Comparison of ENCODE assay signal across 13 cellular contexts in genomic region chr10:86733260-86733671, GRCh38. TPM values are rescaled to one million over a fixed set of nuclear protein-coding genes. Genes with fewer than 3 reads are reported as not detected.
DNase-seq lines count a peak whose midpoint lies in the region; ATAC-seq, FAIRE-seq and TF ChIP-seq lines count a peak whose summit lies in the region.
"Had no signal": no experiment of that assay in that cellular context is flagged by ENCODE, and none has a peak within 500 bp of the region (broad histone marks: within the 10 kb centered on the region; RNA-seq: fewer than 3 reads in every experiment).

No MANE protein-coding gene starts in this region.

- H3K27me3 Mint-ChIP-seq in brain = no peaks in the 10 kb centered on the region

- no TSS peak for BruUV-seq in mammary epithelial cell (replicated peaks; lab: Mats Ljungman, UMichigan)
- BruUV-seq in HepG2 (replicated peaks; lab: Mats Ljungman, UMichigan) = no TSS peak

- ATAC-seq in gastrocnemius medialis (peak; percentile 85 to 90), GM19455 (IDR thresholded peaks at IDR 0.05; ENCODE audit: unreplicated experiment) (no peak), HepG2 (no peak)

- H3K9me3 ChIP-seq in gastrocnemius medialis = no peaks in the 10 kb centered on the region
- H3K9me3 ChIP-seq in mammary epithelial cell (replicated peaks; ENCODE audit: insufficient read depth, low read length) = no peaks in the 10 kb centered on the region
- H3K9me3 ChIP-seq in HepG2 (ENCODE audit: low read length) = no peaks in the 10 kb centered on the region
- H3K9me3 ChIP-seq: SJSA1 had no signal

- peaks cover 32% of the 10 kb centered on the region for H3K4me1 Mint-ChIP-seq in brain

- TF ChIP-seq EP300 in HepG2 (IDR thresholded peaks at IDR 0.05; ENCODE audit: low read depth in 2 of 2, low read length in 2 of 2) (no peak), HepG2 (CRISPR knock-in tag; IDR thresholded peaks at IDR 0.05; ENCODE audit: borderline replicate concordance) (no peak)

- WGBS in mammary epithelial cell (ENCODE audit: low coverage, missing lambda C conversion rate) = 96% methylated on average over 8 of the region's 8 CpGs
- WGBS in HepG2 (ENCODE audit: low lambda C conversion rate) = 64% methylated on average over 8 of the region's 8 CpGs

- peaks cover 0 to 23% of the 10 kb centered on the region in 2 donors for H3K36me3 ChIP-seq in gastrocnemius medialis
- no peaks in the 10 kb centered on the region for H3K36me3 ChIP-seq in mammary epithelial cell (ENCODE audit: insufficient read depth, low read length)
- H3K36me3 ChIP-seq in HepG2 (replicated peaks in 1 of 2; ENCODE audit: control insufficient read depth in 1 of 2, insufficient read depth in 2 of 2, low read length in 2 of 2) = no peaks in the 10 kb centered on the region
- H3K36me3 ChIP-seq: SJSA1 had no signal

- H3K27ac Mint-ChIP-seq in brain = peak overlapping the region; percentile 1 to 79 (median 58)

- CTCF ChIA-PET in mammary epithelial cell (lab: Charles Lee; ENCODE audit: low non-redundant PET) (no interaction called here), HepG2 (lab: Yijun Ruan, JAX; ENCODE audit: low intra/inter-chr PET ratio, low total read pairs) (no interaction called here)

- TF ChIP-seq POLR2A in gastrocnemius medialis (IDR thresholded peaks at IDR 0.05) (no peak), HepG2 (IDR thresholded peaks at IDR 0.05; ENCODE audit: insufficient read depth in 1 of 2, low read depth in 2 of 2, low read length in 2 of 2) (no peak)

- H3K9me3 Mint-ChIP-seq in brain = peaks cover 0 to 4% (median 0%) of the 10 kb centered on the region in 5 experiments

- H3K27me3 ChIP-seq in gastrocnemius medialis (no peaks in the 10 kb centered on the region), mammary epithelial cell (ENCODE audit: insufficient read depth, low read length) (no peaks in the 10 kb centered on the region), HepG2 (ENCODE audit: control insufficient read depth in 1 of 2, insufficient read depth in 2 of 2, low read length in 2 of 2) (peaks cover 2 to 23% of the 10 kb centered on the region in 2 experiments; a peak in 2 of 5 replicates)
- H3K27me3 ChIP-seq: SJSA1 had no signal

- H3K4me3 Mint-ChIP-seq in brain = peak overlapping the region in 2 of 5 experiments; percentile 21 to 28

- TF ChIP-seq RAD21 in HepG2 (CRISPR knock-in tag; IDR thresholded peaks at IDR 0.05) = no peak

- intact Hi-C loops in gastrocnemius medialis (cut with DNase I; ENCODE audit: low total_unique reads) (loop anchor here (2.0 kb wide), 1 partner anchor 22 kb away; no protein-coding TSS in a partner anchor), mammary epithelial cell (cut with micrococcal nuclease) (no loop called here), HepG2 (cut with micrococcal nuclease; ENCODE audit: unreplicated experiment) (no loop called here)

- in situ Hi-C loops in gastrocnemius medialis (cut with MboI; ENCODE audit: low sequenced_read_pairs in 4 of 4) = no loop called here
- in situ Hi-C loops in mammary epithelial cell (cut with MboI; ENCODE audit: low sequenced_read_pairs in 2 of 2) = no loop called here
- in situ Hi-C loops in HepG2 (cut with HindIII; ENCODE audit: extremely low pct_ligation_motif_present, low pct_unique_long_range_greater_than_20kb) = no loop called here

- FAIRE-seq in HepG2 (lab: Jason Lieb, UNC) = no peak

- H3K36me3 Mint-ChIP-seq in brain = no peaks in the 10 kb centered on the region

- H3K9ac ChIP-seq in mammary epithelial cell (ENCODE audit: insufficient read depth, low read length) (no peak overlapping the region), HepG2 (ENCODE audit: insufficient read depth, low read depth, low read length) (no peak overlapping the region)

- H3K79me2 ChIP-seq in mammary epithelial cell (ENCODE audit: insufficient read depth, low read length) = no peaks in the 10 kb centered on the region
- no peaks in the 10 kb centered on the region for H3K79me2 ChIP-seq in HepG2 (ENCODE audit: insufficient read depth, low read length)

- no peak overlapping the region for H3K4me2 ChIP-seq in mammary epithelial cell (ENCODE audit: insufficient read depth, low read depth, low read length)
- H3K4me2 ChIP-seq in HepG2 (ENCODE audit: low read depth, low read length) = no peak overlapping the region

- DNase-seq in AG10803 (ENCODE audit: low read depth) (peak; percentile 35), left kidney (ENCODE audit: low read depth, low spot score) (peak; percentile 23), gastrocnemius medialis (peak in 1 of 2 donors; percentile 82), mammary epithelial cell (no peak), COLO668 (lab: John Stamatoyannopoulos, UW; ENCODE audit: unreplicated experiment) (no peak), HepG2 (ENCODE audit: low spot score) (no peak)
- DNase-seq: activated T-cell treated with anti-CD3 and anti-CD28 coated beads for 4 hours; effector CD4-positive, alpha-beta T cell; NCI-H1436; NCI-H774 had no signal

- TF ChIP-seq CTCF in AG10803 (conservative IDR thresholded peaks at IDR 0.05; ENCODE audit: low read length) (0 out of 2 replicates have a peak, but pooled peaks have one; percentile 1), brain (conservative IDR thresholded peaks at IDR 0.05) (no peak), gastrocnemius medialis (IDR thresholded peaks at IDR 0.05 in 4 of 5, conservative IDR thresholded peaks at IDR 0.05 in 1 of 5) (no peak), mammary epithelial cell (conservative IDR thresholded peaks at IDR 0.05 in 1 of 2, IDR thresholded peaks at IDR 0.05 in 1 of 2; ENCODE audit: extremely low read depth in 1 of 2, insufficient read depth in 1 of 2, low read depth in 1 of 2, low read length in 2 of 2) (no peak), HepG2 (CRISPR knock-in tag; IDR thresholded peaks at IDR 0.05) (no peak)

- H3K4me1 ChIP-seq in gastrocnemius medialis (peaks cover 35 to 45% of the 10 kb centered on the region in 2 donors), mammary epithelial cell (ENCODE audit: insufficient read depth, low read length) (no peaks in the 10 kb centered on the region), HepG2 (ENCODE audit: insufficient read depth, low read length) (peaks cover 20% of the 10 kb centered on the region)
- H3K4me1 ChIP-seq: SJSA1 had no signal

- H3K27ac ChIP-seq in gastrocnemius medialis (peak overlapping the region; percentile 69 to 86 (median 72)), mammary epithelial cell (ENCODE audit: insufficient read depth, low read depth, low read length) (no peak overlapping the region), HepG2 (ENCODE audit: extremely low read length, insufficient read depth, low read length) (no peak overlapping the region)
- H3K27ac ChIP-seq: SJSA1 had no signal

- no peak overlapping the region for H2AFZ ChIP-seq in mammary epithelial cell (ENCODE audit: low read depth, low read length)
- no peak overlapping the region for H2AFZ ChIP-seq in HepG2 (ENCODE audit: low read length)

- no peak overlapping the region for H3K4me3 ChIP-seq in AG10803 (ENCODE audit: low read length)
- H3K4me3 ChIP-seq in gastrocnemius medialis = peak overlapping the region in 1 of 4 donors; percentile 19
- no peak overlapping the region for H3K4me3 ChIP-seq in mammary epithelial cell (replicated peaks in 1 of 3; ENCODE audit: insufficient read depth in 1 of 3, low read depth in 2 of 3, low read length in 3 of 3)
- no peak overlapping the region for H3K4me3 ChIP-seq in HepG2 (replicated peaks in 1 of 3; ENCODE audit: insufficient read depth in 1 of 3, low read depth in 2 of 3, low read length in 3 of 3)
- H3K4me3 ChIP-seq: SJSA1 had no signal

- POLR2A ChIA-PET in HepG2 (lab: Yijun Ruan, JAX) = interaction anchor here (1.0 kb wide), 1 partner anchor 23 kb away, joined by 5 read pairs; the partner anchor contains the start of gene BMPR1A

- dilution Hi-C loops in mammary epithelial cell (cut with HindIII; ENCODE audit: low sequenced_read_pairs) = no loop called here

- no peaks in the 10 kb centered on the region for H4K20me1 ChIP-seq in mammary epithelial cell (ENCODE audit: insufficient read depth, low read length)
- no peaks in the 10 kb centered on the region for H4K20me1 ChIP-seq in HepG2 (ENCODE audit: insufficient read depth, low read length)

TF ChIP-seq in HepG2, 621 proteins besides CTCF, POLR2A, EP300 and RAD21:
- TF ChIP-seq ZNF484 (CRISPR knock-in tag; IDR thresholded peaks at IDR 0.05; ENCODE audit: borderline replicate concordance, low read depth) = no peak

RNA-seq across cellular contexts. Expression of gene BMPR1A, which starts 23.2 kb away (rescaled TPM):
- polyA plus RNA-seq in brain (ENCODE audit: insufficient read depth, low read depth, low replicate concordance) (7.2 TPM), mammary epithelial cell (19.1 TPM), HepG2 (2011; rRNA removed) (16.6 and 17.8 TPM in 2 replicates)
- total RNA-seq in gastrocnemius medialis (10 to 100 TPM; 16.4 to 22.7 (median 18.0) TPM), mammary epithelial cell (10 to 100 TPM; 29.8 to 58.0 TPM), HepG2 (2016; rRNA removed; fragmentation: Illumina TruSeq; extraction: Trizol) (42.3 and 44.2 TPM in 2 replicates)
- polyA minus RNA-seq in mammary epithelial cell = 16.7 TPM
- 35.3 and 37.2 TPM in 2 replicates for total RNA-seq in HepG2 (2016; cell fraction: cytosol; rRNA removed; fragmentation: Illumina TruSeq; extraction: Trizol; ENCODE audit: low read depth)
- 42.9 and 46.8 TPM in 2 replicates for total RNA-seq in HepG2 (2016; cell fraction: insoluble cytoplasmic fraction; rRNA removed; fragmentation: Illumina TruSeq; extraction: Trizol)
- 43.0 and 44.0 TPM in 2 replicates for total RNA-seq in HepG2 (2016; cell fraction: membrane; rRNA removed; fragmentation: Illumina TruSeq; extraction: Trizol)
- 41.8 TPM in 2 replicates for total RNA-seq in HepG2 (2016; cell fraction: nucleus; rRNA removed; fragmentation: Illumina TruSeq; extraction: Trizol)
- 8.6 and 14.5 TPM in 2 replicates for polyA plus RNA-seq in HepG2 (2011; cell fraction: cytosol; rRNA removed)
- 8.2 and 8.9 TPM in 2 replicates for polyA plus RNA-seq in HepG2 (2011; cell fraction: nucleus; rRNA removed)
- 17.2 and 19.3 TPM in 2 replicates for polyA plus RNA-seq in HepG2 (2012)
- polyA plus RNA-seq in HepG2 (2016; cell fraction: cytosol; fragmentation: Illumina TruSeq; extraction: Trizol; ENCODE audit: low read depth) = 3.5 and 3.9 TPM in 2 replicates
- 20.6 and 27.9 TPM in 2 replicates for polyA plus RNA-seq in HepG2 (2016; cell fraction: insoluble cytoplasmic fraction; fragmentation: Illumina TruSeq; extraction: Trizol; ENCODE audit: low read depth)
- polyA plus RNA-seq in HepG2 (2016; cell fraction: membrane; fragmentation: Illumina TruSeq; extraction: Trizol; ENCODE audit: low read depth) = 10.9 and 13.0 TPM in 2 replicates
- 26.2 and 30.7 TPM in 2 replicates for polyA plus RNA-seq in HepG2 (2016; cell fraction: nucleus; fragmentation: Illumina TruSeq; extraction: Trizol; ENCODE audit: insufficient read depth, low read depth)
- 23.2 and 28.6 TPM in 2 replicates for polyA minus RNA-seq in HepG2 (2011; rRNA and poly(A)+ RNA removed; ENCODE audit: low replicate concordance)
- polyA minus RNA-seq in HepG2 (2011; cell fraction: cytosol; rRNA and poly(A)+ RNA removed) = 17.6 and 25.8 TPM in 2 replicates
- polyA minus RNA-seq in HepG2 (2011; cell fraction: nucleus; rRNA and poly(A)+ RNA removed) = 38.2 and 38.5 TPM in 2 replicates

Comparison
In these comparisons a context has a peak if more than half of its experiments do, and no peak if none do; other contexts are left out.
1. DNase-seq: peak in AG10803 (single experiment) and left kidney (single experiment); none in mammary epithelial cell (single experiment), COLO668 (single experiment) and HepG2 (single experiment).
2. ATAC-seq: peak in gastrocnemius medialis (2 of 2); none in GM19455 (single experiment) and HepG2 (single experiment).
3. H3K27ac ChIP-seq: peak in gastrocnemius medialis (4 of 4); none in mammary epithelial cell (single experiment) and HepG2 (single experiment).